In the genomic region with DNA sequence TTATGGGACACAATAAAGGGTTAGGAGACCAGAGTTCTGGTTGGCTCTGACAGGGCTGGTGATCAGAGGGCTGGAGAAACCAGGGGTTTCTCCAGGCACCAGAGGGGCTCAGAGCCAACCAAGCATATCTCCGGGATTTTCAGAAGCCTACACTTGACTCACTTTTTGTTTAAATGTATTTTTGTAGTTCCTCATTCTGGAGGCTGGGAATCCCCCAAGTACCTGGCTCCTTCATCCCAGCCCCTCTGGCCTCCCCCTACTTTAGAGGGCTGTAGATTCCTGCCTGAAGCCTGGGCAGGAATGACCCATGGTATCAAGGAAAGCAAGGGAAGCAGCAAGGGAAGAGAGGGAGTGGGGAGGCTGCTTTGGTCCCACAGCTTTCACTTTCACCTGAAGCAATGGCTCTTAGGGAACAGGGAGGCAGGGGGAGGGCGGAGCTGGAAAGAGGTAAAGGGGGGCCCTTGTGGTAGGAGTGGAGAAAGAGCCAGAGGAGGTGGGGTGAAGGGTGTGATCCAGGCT, we compare ENCODE assay signal across 9 cellular contexts. TPM values are rescaled to one million over a fixed set of nuclear protein-coding genes. Genes with fewer than 3 reads are reported as not detected.
DNase-seq lines count a peak whose midpoint lies in the region; ATAC-seq, FAIRE-seq and TF ChIP-seq lines count a peak whose summit lies in the region.
"Had no signal": no experiment of that assay in that cellular context is flagged by ENCODE, and none has a peak within 500 bp of the region (broad histone marks: within the 10 kb centered on the region; RNA-seq: fewer than 3 reads in every experiment).

No MANE protein-coding gene starts in this region.

- peaks cover 20% of the 10 kb centered on the region for H3K36me3 ChIP-seq in NT2/D1 (ENCODE audit: insufficient read depth, insufficient read length, low read length)
- H3K36me3 ChIP-seq in lower lobe of right lung = peaks cover 24% of the 10 kb centered on the region

- peaks cover 0 to 3% (median 0%) of the 10 kb centered on the region in 7 donors for H3K9me3 Mint-ChIP-seq in CD14-positive monocyte

- ATAC-seq in GM19452 (IDR thresholded peaks at IDR 0.05; ENCODE audit: unreplicated experiment) (peak; percentile 41), lower lobe of right lung (peak; percentile 14 to 55), HG03039 (IDR thresholded peaks at IDR 0.05; ENCODE audit: unreplicated experiment) (no peak)

- intact Hi-C loops in CD14-positive monocyte (cut with micrococcal nuclease) (loop anchor here in 1 of 2 donors (10.0 kb wide), 1 partner anchor 324 kb away; a partner anchor contains a TSS), lower lobe of right lung (cut with DNase I) (no loop called here)

- H3K4me3 ChIP-seq in NT2/D1 (ENCODE audit: insufficient read length, low read depth) = peak overlapping the region; percentile 57
- peak overlapping the region; percentile 56 for H3K4me3 ChIP-seq in lower lobe of right lung

- no peak for DNase-seq in CD14-positive monocyte (ENCODE audit: low spot score)
- no peak for DNase-seq in NT2/D1 (ENCODE audit: low read depth, low spot score)
- DNase-seq in lower lobe of right lung = no peak
- DNase-seq in retina = no peak
- no peak for DNase-seq in frontal cortex (ENCODE audit: low spot score in 2 of 2)
- no peak for DNase-seq in GM19240 (ENCODE audit: insufficient read length, low spot score)

- no peak for FAIRE-seq in frontal cortex (lab: Jason Lieb, UNC)

- peak overlapping the region; percentile 83 for H3K9ac ChIP-seq in NT2/D1 (ENCODE audit: insufficient read length, low read depth)

- H3K27ac Mint-ChIP-seq in CD14-positive monocyte = peak overlapping the region in 6 of 7 donors; percentile 3 to 83 (median 58)

- H3K4me1 ChIP-seq in NT2/D1 (ENCODE audit: insufficient read depth, insufficient read length) (no peaks in the 10 kb centered on the region), lower lobe of right lung (peaks cover 52% of the 10 kb centered on the region)

- peak overlapping the region; percentile 80 for H3K27ac ChIP-seq in lower lobe of right lung
- H3K27ac ChIP-seq: VCaP had no signal

- H3K27me3 Mint-ChIP-seq in CD14-positive monocyte (ENCODE audit: low read depth in 3 of 3) = peaks cover 18 to 24% (median 21%) of the 10 kb centered on the region in 3 donors

- H3K27me3 ChIP-seq in NT2/D1 (ENCODE audit: insufficient read depth, insufficient read length) = peaks cover 33% of the 10 kb centered on the region
- no peaks in the 10 kb centered on the region for H3K27me3 ChIP-seq in lower lobe of right lung (ENCODE audit: low read depth)

- H3K9me3 ChIP-seq in NT2/D1 (ENCODE audit: insufficient read depth, low read length) = no peaks in the 10 kb centered on the region; the same call in 1 of the 2 replicates
- H3K9me3 ChIP-seq in lower lobe of right lung = no peaks in the 10 kb centered on the region

- peak overlapping the region; percentile 96 to 99 for H3K4me3 Mint-ChIP-seq in CD14-positive monocyte

- peaks cover 18 to 26% of the 10 kb centered on the region in 2 donors for H3K36me3 Mint-ChIP-seq in CD14-positive monocyte

- no peak for TF ChIP-seq CTCF in CD14-positive monocyte (IDR thresholded peaks at IDR 0.05)
- no peak for TF ChIP-seq CTCF in lower lobe of right lung (IDR thresholded peaks at IDR 0.05)

- peaks cover 48% of the 10 kb centered on the region for H3K4me1 Mint-ChIP-seq in CD14-positive monocyte

RNA-seq across cellular contexts. Expression of a gene that starts 1.0 kb away (rescaled TPM):
- polyA plus RNA-seq in CD14-positive monocyte = 10 to 100 TPM; 14.4 to 26.1 TPM
- 35.7 TPM for total RNA-seq in lower lobe of right lung
- total RNA-seq in frontal cortex = 0.41 TPM

RNA-seq across cellular contexts. Expression of a gene that starts 29.3 kb away (rescaled TPM):
- 1 to 10 TPM; 4.5 to 6.0 TPM for polyA plus RNA-seq in CD14-positive monocyte
- total RNA-seq in lower lobe of right lung = 29.4 TPM
- 18.3 TPM for total RNA-seq in frontal cortex

Comparison
In these comparisons a context has a peak if more than half of its experiments do, and no peak if none do; other contexts are left out.
1. RNA of a gene that starts 1.0 kb away (total RNA-seq): 35.7 TPM in lower lobe of right lung (single experiment); 0.41 TPM in frontal cortex (single experiment); every median in the first group is over 10 times any median in the second.